ENCODE assay signal across 1 cellular context in genomic region chr4:185716008-185716976, GRCh38.
TF ChIP-seq lines count a peak whose summit lies in the region.

No MANE protein-coding gene starts in this region.

TF ChIP-seq in GM23338, 12 proteins besides CTCF, POLR2A, EP300 and RAD21 (continued from another document):
- no peak for TF ChIP-seq NANOG (IDR thresholded peaks at IDR 0.05; ENCODE audit: borderline replicate concordance)
